In the genomic region with DNA sequence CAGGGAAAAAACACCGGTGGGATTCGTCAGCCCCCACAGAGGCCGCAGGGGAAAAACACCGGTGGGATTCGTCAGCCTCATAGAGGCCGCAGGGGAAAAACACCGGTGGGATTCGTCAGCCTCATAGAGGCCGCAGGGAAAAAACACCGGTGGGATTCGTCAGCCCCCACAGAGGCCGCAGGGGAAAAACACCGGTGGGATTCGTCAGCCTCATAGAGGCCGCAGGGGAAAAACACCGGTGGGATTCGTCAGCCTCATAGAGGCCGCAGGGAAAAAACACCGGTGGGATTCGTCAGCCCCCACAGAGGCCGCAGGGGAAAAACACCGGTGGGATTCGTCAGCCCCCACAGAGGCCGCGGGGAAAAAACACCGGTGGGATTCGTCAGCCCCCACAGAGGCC, we compare ENCODE assay signal across 8 cellular contexts. TPM values are rescaled to one million over a fixed set of nuclear protein-coding genes. Genes with fewer than 3 reads are reported as not detected.
DNase-seq lines count a peak whose midpoint lies in the region; ATAC-seq, FAIRE-seq and TF ChIP-seq lines count a peak whose summit lies in the region.
"Not testable (repeated sequence)": the region's sequence is repeated elsewhere in the genome, so short reads cannot be mapped to it uniquely, and the experiment has no call there.

No MANE protein-coding gene starts in this region.

- in situ Hi-C loops in K562 (cut with MboI); transverse colon (cut with MboI; ENCODE audit: low pct_ligation_motif_present in 1 of 4, low pct_unique_long_range_greater_than_20kb in 1 of 4, low sequenced_read_pairs in 3 of 4): not testable (repeated sequence)

- H3K27ac ChIP-seq in HUES6 (ENCODE audit: low read depth, low read length) (peak overlapping the region; percentile 60), esophagus (ENCODE audit: low read depth in 2 of 2, low read length in 1 of 2) (peak overlapping the region; percentile 6 to 52), iPS-20b (ENCODE audit: low read length) (peak overlapping the region; percentile 70), sigmoid colon (peak overlapping the region; percentile 70 to 83 (median 80)), transverse colon (peak overlapping the region; percentile 60 to 75 (median 72))
- H3K27ac ChIP-seq in K562 (ENCODE audit: extremely low read depth, low read depth, low read length), result not testable (repeated sequence)

- H3K27ac Mint-ChIP-seq in nephron, result peak overlapping the region; percentile 76 to 95 (median 93)

- POLR2A ChIA-PET in AG04449 (lab: Yijun Ruan, JAX), result interaction anchor here (1.0 kb wide), 1 partner anchor 115 kb away, joined by 3 read pairs; no protein-coding TSS in a partner anchor
- POLR2A ChIA-PET in K562 (lab: Yijun Ruan, JAX), result not testable (repeated sequence)

- DNase-seq in AG04449 (ENCODE audit: low read depth, low spot score); K562 (ENCODE audit: extremely low read depth in 1 of 4, low spot score in 3 of 4); sigmoid colon; transverse colon: not testable (repeated sequence)

- TF ChIP-seq CTCF in AG04449 (IDR thresholded peaks at IDR 0.05; ENCODE audit: insufficient read depth, low read length, missing control alignments); K562 (IDR thresholded peaks at IDR 0.05 in 2 of 3, conservative IDR thresholded peaks at IDR 0.05 in 1 of 3; ENCODE audit: insufficient read depth in 2 of 3, low read depth in 1 of 3, low read length in 3 of 3); nephron (IDR thresholded peaks at IDR 0.05; ENCODE audit: unreplicated experiment in 3 of 3); sigmoid colon (IDR thresholded peaks at IDR 0.05); transverse colon (IDR thresholded peaks at IDR 0.05): not testable (repeated sequence)

- not testable (repeated sequence) for BruUV-seq in K562 (replicated peaks; lab: Mats Ljungman, UMichigan)

- intact Hi-C loops in K562 (cut with micrococcal nuclease); transverse colon (cut with DNase I; ENCODE audit: low total_unique reads): not testable (repeated sequence)
- intact Hi-C loops in sigmoid colon (cut with DNase I), result loop anchor here (1.0 kb wide), 1 partner anchor 27 kb away; no protein-coding TSS in a partner anchor

- peak overlapping the region; percentile 37; the same call in 1 of the 2 replicates for H3K4me3 ChIP-seq in AG04449 (ENCODE audit: low read depth, low read length)
- not testable (repeated sequence) for H3K4me3 ChIP-seq in HUES6 (ENCODE audit: low read depth, low read length); K562; esophagus (ENCODE audit: low read depth in 1 of 2, low read length in 2 of 2); iPS-20b (ENCODE audit: low read length); sigmoid colon; transverse colon

- H3K4me3 Mint-ChIP-seq in nephron, result not testable (repeated sequence)

- CTCF ChIA-PET in AG04449 (lab: Yijun Ruan, JAX), result interaction anchor here (1.8 kb wide), 1 partner anchor 12 kb away, joined by 7 read pairs; no protein-coding TSS in a partner anchor
- CTCF ChIA-PET in K562 (lab: Yijun Ruan, JAX; ENCODE audit: low intra/inter-chr PET ratio), result not testable (repeated sequence)

- not testable (repeated sequence) for TF ChIP-seq POLR2A in K562 (conservative IDR thresholded peaks at IDR 0.05); sigmoid colon (IDR thresholded peaks at IDR 0.05); transverse colon (IDR thresholded peaks at IDR 0.05)

- not testable (repeated sequence) for H3K9me1 ChIP-seq in K562 (ENCODE audit: control insufficient read depth, insufficient read depth, low read length)

- peaks cover 22% of the 10 kb centered on the region for H3K36me3 Mint-ChIP-seq in nephron (ENCODE audit: low read depth)

- H3K79me2 ChIP-seq in K562 (ENCODE audit: control insufficient read depth, insufficient read depth, low read length), result not testable (repeated sequence)

- not testable (repeated sequence) for H3K36me3 ChIP-seq in HUES6 (ENCODE audit: control insufficient read depth, insufficient read depth, low read length); K562 (ENCODE audit: control insufficient read depth, insufficient read depth, low read length); esophagus (ENCODE audit: control insufficient read depth in 2 of 2, insufficient read depth in 2 of 2, low read length in 1 of 2); iPS-20b (ENCODE audit: insufficient read depth, low read depth, low read length); sigmoid colon; transverse colon

- H3K9me3 Mint-ChIP-seq in nephron, result peaks cover 11% of the 10 kb centered on the region

- not testable (repeated sequence) for H3K27me3 Mint-ChIP-seq in nephron (ENCODE audit: low read depth)

- not testable (repeated sequence) for H3K4me2 ChIP-seq in K562 (ENCODE audit: insufficient read depth, low read length)

- WGBS in K562 (ENCODE audit: insufficient coverage, low coverage, missing lambda C conversion rate), result 0% methylated on average over 1 of the region's 27 CpGs
- 52 to 88% methylated on average over 4 to 12 of the region's 27 CpGs for WGBS in esophagus, 2 donors
- 30 to 87% methylated on average over 4 to 11 of the region's 27 CpGs for WGBS in sigmoid colon, 2 donors
- WGBS in transverse colon (ENCODE audit: low coverage in 1 of 2), 2 donors, result 86 to 100% methylated on average over 4 to 12 of the region's 27 CpGs

- H3K9ac ChIP-seq in HUES6 (ENCODE audit: low read length) (peak overlapping the region; percentile 28), iPS-20b (ENCODE audit: low read depth, low read length) (peak overlapping the region; percentile 53; the same call in 1 of the 2 replicates)
- not testable (repeated sequence) for H3K9ac ChIP-seq in K562 (ENCODE audit: insufficient read depth in 1 of 2, low read depth in 2 of 2, low read length in 2 of 2)

- ATAC-seq in K562, result not testable (repeated sequence)

- not testable (repeated sequence) for H3K9me3 ChIP-seq in HUES6 (ENCODE audit: control insufficient read depth, insufficient read depth, low read depth, low read length); K562 (replicated peaks; ENCODE audit: control insufficient read depth, insufficient read depth, low read depth, low read length); esophagus (ENCODE audit: control insufficient read depth in 2 of 2, insufficient read depth in 1 of 2, low read depth in 1 of 2, low read length in 1 of 2); iPS-20b (ENCODE audit: insufficient read depth, low read depth, low read length); sigmoid colon; transverse colon

- H3K4me1 ChIP-seq in HUES6 (ENCODE audit: control insufficient read depth, insufficient read depth, low read length) (peaks cover 11% of the 10 kb centered on the region), iPS-20b (ENCODE audit: insufficient read depth, low read length) (peaks cover 12% of the 10 kb centered on the region), sigmoid colon (peaks cover 0 to 39% (median 23%) of the 10 kb centered on the region in 4 donors)
- H3K4me1 ChIP-seq in K562 (replicated peaks in 1 of 2; ENCODE audit: control insufficient read depth in 2 of 2, insufficient read depth in 2 of 2, low read length in 2 of 2); esophagus (ENCODE audit: control insufficient read depth in 2 of 2, insufficient read depth in 2 of 2, low read length in 1 of 2); transverse colon: not testable (repeated sequence)

- peaks cover 23% of the 10 kb centered on the region for H3K4me1 Mint-ChIP-seq in nephron

- not testable (repeated sequence) for H4K20me1 ChIP-seq in K562 (replicated peaks; ENCODE audit: control insufficient read depth, insufficient read depth, low read length)

- not testable (repeated sequence) for H2AFZ ChIP-seq in K562 (ENCODE audit: low read depth, low read length)

- FAIRE-seq in K562 (lab: Jason Lieb, UNC), result not testable (repeated sequence)

- not testable (repeated sequence) for TF ChIP-seq EP300 in K562 (IDR thresholded peaks at IDR 0.05; ENCODE audit: low read length); sigmoid colon (IDR thresholded peaks at IDR 0.05); transverse colon (IDR thresholded peaks at IDR 0.05; ENCODE audit: low read depth)

- not testable (repeated sequence) for TF ChIP-seq RAD21 in K562 (CRISPR knock-in tag; conservative IDR thresholded peaks at IDR 0.05 in 1 of 2, IDR thresholded peaks at IDR 0.05 in 1 of 2)

- H3K27me3 ChIP-seq in HUES6 (ENCODE audit: control insufficient read depth, insufficient read depth, low read length); esophagus (ENCODE audit: control insufficient read depth in 1 of 2, insufficient read depth in 2 of 2, low read length in 2 of 2); iPS-20b (ENCODE audit: insufficient read depth, low read length); sigmoid colon; transverse colon: not testable (repeated sequence)
- peaks cover 16 to 49% of the 10 kb centered on the region in 2 experiments for H3K27me3 ChIP-seq in K562 (ENCODE audit: control insufficient read depth in 2 of 2, insufficient read depth in 2 of 2, low read length in 2 of 2)

RNA-seq across cellular contexts. Expression of a gene that starts 53.6 kb away (rescaled TPM):
- 19.2 and 25.8 TPM in 2 replicates for total RNA-seq in K562 (2011; cell fraction: chromatin; rRNA removed; ENCODE audit: low replicate concordance)
- 44.0 and 47.0 TPM in 2 replicates for total RNA-seq in K562 (2011; cell fraction: nucleolus; rRNA removed)
- 23.2 and 27.1 TPM in 2 replicates for total RNA-seq in K562 (2011; cell fraction: nucleoplasm; rRNA removed)
- total RNA-seq in K562 (2014; rRNA removed) (24.8 and 40.6 TPM in 2 replicates), K562 (2014; rRNA removed; fragmentation: Illumina TruSeq; extraction: Trizol) (16.4 and 19.4 TPM in 2 replicates), K562 (2015; rRNA removed; fragmentation: Illumina TruSeq; extraction: Trizol) (18.3 and 19.5 TPM in 2 replicates), K562 (2021) (21.2 and 23.0 TPM in 2 replicates), sigmoid colon (10 to 100 TPM; 11.0 to 22.4 (median 18.0) TPM), transverse colon (10 to 100 TPM in 2 of 4 donors, under 1 TPM in 1, not detected in 1; 1.00 to 13.4 (median 12.5) TPM)
- polyA plus RNA-seq in K562 (2011; rRNA removed) (19.0 and 23.5 TPM in 2 replicates), K562 (2014; fragmentation: Illumina TruSeq; extraction: Trizol) (13.6 and 18.1 TPM in 2 replicates), K562 (2014; fragmentation: Nextera tagmentation; extraction: Ambion mirVana) (1 to 10 TPM; 2.4 to 3.7 TPM), K562 (2014; rRNA removed) (19.4 and 24.4 TPM in 2 replicates), esophagus (10 to 100 TPM in 1 of 2 donors, 1 to 10 TPM in 1; 7.6 to 14.6 TPM), sigmoid colon (10 to 100 TPM; 10.4 to 17.4 (median 11.4) TPM)
- polyA plus RNA-seq in K562 (2011; cell fraction: cytosol; rRNA removed), result 15.6 and 17.3 TPM in 2 replicates
- polyA plus RNA-seq in K562 (2011; cell fraction: nucleus; rRNA removed), result 13.2 and 17.1 TPM in 2 replicates
- polyA plus RNA-seq in K562 (2012), result 11.2 and 20.0 TPM in 2 replicates
- polyA minus RNA-seq in K562 (2011; rRNA and poly(A)+ RNA removed), result 21.9 and 22.4 TPM in 2 replicates
- 12.9 and 13.9 TPM in 2 replicates for polyA minus RNA-seq in K562 (2011; cell fraction: cytosol; rRNA and poly(A)+ RNA removed)
- polyA minus RNA-seq in K562 (2011; cell fraction: nucleus; rRNA and poly(A)+ RNA removed), result 18.4 and 26.4 TPM in 2 replicates

RNA-seq across cellular contexts. Expression of a gene that starts 53.6 kb away (rescaled TPM):
- 41.8 and 82.0 TPM in 2 replicates for total RNA-seq in K562 (2011; cell fraction: chromatin; rRNA removed; ENCODE audit: low replicate concordance)
- total RNA-seq in K562 (2011; cell fraction: nucleolus; rRNA removed), result 22.0 and 26.6 TPM in 2 replicates
- 56.0 and 74.9 TPM in 2 replicates for total RNA-seq in K562 (2011; cell fraction: nucleoplasm; rRNA removed)
- total RNA-seq in K562 (2014; rRNA removed), result 45.3 and 52.0 TPM in 2 replicates
- total RNA-seq in K562 (2014; rRNA removed; fragmentation: Illumina TruSeq; extraction: Trizol), result 52.7 and 61.4 TPM in 2 replicates
- 49.8 and 54.6 TPM in 2 replicates for total RNA-seq in K562 (2015; rRNA removed; fragmentation: Illumina TruSeq; extraction: Trizol)
- total RNA-seq in K562 (2021), result 55.2 and 64.9 TPM in 2 replicates
- 45.6 and 65.9 TPM in 2 replicates for polyA plus RNA-seq in K562 (2011; rRNA removed)
- 17.8 and 37.4 TPM in 2 replicates for polyA plus RNA-seq in K562 (2011; cell fraction: cytosol; rRNA removed)
- polyA plus RNA-seq in K562 (2011; cell fraction: nucleus; rRNA removed), result 33.7 and 46.6 TPM in 2 replicates
- 47.2 and 69.3 TPM in 2 replicates for polyA plus RNA-seq in K562 (2012)
- 67.2 and 67.6 TPM in 2 replicates for polyA plus RNA-seq in K562 (2014; fragmentation: Illumina TruSeq; extraction: Trizol)
- 100 to 1,000 TPM in 1 of 2 experiments, 10 to 100 TPM in 1; 62.3 to 109 TPM for polyA plus RNA-seq in K562 (2014; fragmentation: Nextera tagmentation; extraction: Ambion mirVana)
- polyA plus RNA-seq in K562 (2014; rRNA removed), result 69.2 and 81.7 TPM in 2 replicates
- 42.2 and 59.2 TPM in 2 replicates for polyA minus RNA-seq in K562 (2011; rRNA and poly(A)+ RNA removed)
- polyA minus RNA-seq in K562 (2011; cell fraction: cytosol; rRNA and poly(A)+ RNA removed), result 14.0 and 15.5 TPM in 2 replicates
- 12.1 and 17.2 TPM in 2 replicates for polyA minus RNA-seq in K562 (2011; cell fraction: nucleus; rRNA and poly(A)+ RNA removed)
- polyA plus RNA-seq in esophagus, result 10 to 100 TPM; 20.8 to 34.3 TPM
- 10 to 100 TPM; 28.8 to 42.7 (median 35.7) TPM for total RNA-seq in sigmoid colon
- 10 to 100 TPM; 56.1 to 85.5 (median 79.3) TPM for polyA plus RNA-seq in sigmoid colon
- total RNA-seq in transverse colon, result 100 to 1,000 TPM in 1 of 4 donors, 10 to 100 TPM in 3; 65.5 to 124 (median 73.7) TPM
